1 cellular context compared by ENCODE assay signal in the genomic region with DNA sequence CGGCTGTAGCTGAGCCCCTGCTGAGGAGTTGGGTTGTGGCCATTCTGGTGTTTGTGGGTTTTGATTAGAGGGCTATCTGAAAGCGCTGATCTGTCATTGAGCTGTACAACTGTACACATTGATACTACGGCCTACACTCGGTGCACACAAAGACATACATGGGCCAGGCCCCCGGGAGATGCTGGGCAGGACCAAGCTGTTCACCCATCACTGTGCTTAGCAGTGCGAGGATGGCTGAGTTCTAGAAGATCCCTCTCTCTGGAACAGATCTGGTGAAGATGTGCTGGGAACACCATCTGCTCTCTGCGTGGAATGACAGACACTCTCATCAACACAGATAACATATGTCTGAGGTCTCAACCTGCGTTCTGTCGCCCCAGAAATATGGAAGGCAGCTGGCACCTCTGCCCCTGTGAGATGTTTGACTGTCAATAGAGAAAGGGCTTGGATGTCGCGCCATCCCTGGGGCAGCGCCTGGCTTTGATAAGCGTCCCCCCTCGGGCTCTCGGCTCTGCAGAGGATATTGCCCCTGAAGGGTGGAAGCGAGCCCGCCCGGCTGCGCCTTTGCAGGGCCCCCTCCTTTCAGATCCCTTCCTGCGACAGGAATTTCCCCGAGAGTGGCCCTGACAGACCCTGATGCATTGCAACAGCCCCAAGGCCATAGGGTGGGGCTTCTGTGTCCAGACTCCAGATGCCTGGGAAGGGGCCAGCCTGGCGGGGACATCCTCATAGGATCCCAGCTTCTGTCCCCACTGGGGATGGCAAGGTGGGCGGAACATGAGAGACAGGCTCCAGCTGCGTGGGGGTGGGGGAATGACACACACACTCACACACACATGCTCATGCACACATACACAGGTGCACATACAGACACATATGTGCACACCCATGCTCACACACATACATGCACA.
TF ChIP-seq lines count a peak whose summit lies in the region.

No MANE protein-coding gene starts in this region.

TF ChIP-seq in IMR-90, 13 proteins besides CTCF, POLR2A, EP300 and RAD21 (continued from another document):
- TF ChIP-seq MAZ (IDR thresholded peaks at IDR 0.05; ENCODE audit: borderline replicate concordance, low read depth, low read length) = no peak
- TF ChIP-seq CEBPB (IDR thresholded peaks at IDR 0.05; ENCODE audit: low read depth, low read length) = no peak
- no peak for TF ChIP-seq NFE2L2 (IDR thresholded peaks at IDR 0.05; ENCODE audit: low read depth, low read length)
- TF ChIP-seq, protein P1, sequence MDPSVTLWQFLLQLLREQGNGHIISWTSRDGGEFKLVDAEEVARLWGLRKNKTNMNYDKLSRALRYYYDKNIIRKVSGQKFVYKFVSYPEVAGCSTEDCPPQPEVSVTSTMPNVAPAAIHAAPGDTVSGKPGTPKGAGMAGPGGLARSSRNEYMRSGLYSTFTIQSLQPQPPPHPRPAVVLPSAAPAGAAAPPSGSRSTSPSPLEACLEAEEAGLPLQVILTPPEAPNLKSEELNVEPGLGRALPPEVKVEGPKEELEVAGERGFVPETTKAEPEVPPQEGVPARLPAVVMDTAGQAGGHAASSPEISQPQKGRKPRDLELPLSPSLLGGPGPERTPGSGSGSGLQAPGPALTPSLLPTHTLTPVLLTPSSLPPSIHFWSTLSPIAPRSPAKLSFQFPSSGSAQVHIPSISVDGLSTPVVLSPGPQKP (IDR thresholded peaks at IDR 0.05; ENCODE audit: borderline replicate concordance, low read depth, low read length) = no peak
- TF ChIP-seq BHLHE40 (IDR thresholded peaks at IDR 0.05; ENCODE audit: low read depth, low read length) = no peak
